ENCODE assay signal across 21 cellular contexts in the genomic region with DNA sequence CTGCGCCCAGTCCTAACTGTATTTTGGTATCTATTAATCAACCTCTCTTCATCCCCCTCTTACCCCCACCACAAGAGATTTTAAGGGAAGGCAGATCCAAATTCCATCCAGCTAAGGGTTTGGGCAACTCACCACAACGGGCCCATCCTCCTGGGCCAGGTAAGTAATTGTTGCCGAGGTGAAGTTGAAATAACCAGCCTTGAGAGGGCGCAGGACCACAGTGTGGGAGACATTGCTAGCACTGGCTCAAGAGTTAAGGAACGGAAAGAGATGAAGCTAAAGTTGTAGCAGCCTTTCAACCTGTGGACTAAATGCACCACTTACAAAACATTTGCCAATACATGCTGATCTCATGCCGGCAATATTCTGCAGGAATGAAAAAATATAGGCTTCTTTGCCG. TPM values are rescaled to one million over a fixed set of nuclear protein-coding genes. Genes with fewer than 3 reads are reported as not detected.
A peak's percentile ranks its signal among the peaks of the same experiment; 100 is the strongest.
DNase-seq lines count a peak whose midpoint lies in the region; ATAC-seq and TF ChIP-seq lines count a peak whose summit lies in the region.
"Had no signal": no experiment of that assay in that cellular context is flagged by ENCODE, and none has a peak within 500 bp of the region (broad histone marks: within the 10 kb centered on the region; RNA-seq: fewer than 3 reads in every experiment).

No MANE protein-coding gene starts in this region.

- H3K4me1 Mint-ChIP-seq in activated CD4-positive, alpha-beta memory T cell treated with anti-CD3 and anti-CD28 coated beads for 36 hours (ENCODE audit: low read depth): peaks cover 15% of the 10 kb centered on the region
- peaks cover 37% of the 10 kb centered on the region for H3K4me1 Mint-ChIP-seq in activated CD4-positive, alpha-beta memory T cell treated with anti-CD3 and anti-CD28 coated beads, Interleukin-2, amount 10 ng/mL, durations not matched to agents 7 days and 5 days
- H3K4me1 Mint-ChIP-seq in H9 (peaks cover 3% of the 10 kb centered on the region in 2 experiments), WTC11 (peaks cover 4% of the 10 kb centered on the region)
- peaks cover 26 to 40% (median 27%) of the 10 kb centered on the region in 3 donors for H3K4me1 Mint-ChIP-seq in CD8-positive, alpha-beta memory T cell

- no peak overlapping the region for H2AK5ac ChIP-seq in H9 (ENCODE audit: insufficient read length, low read length)

- peaks cover 4% of the 10 kb centered on the region; the same call in 1 of the 2 replicates for H3K79me2 ChIP-seq in H9 (ENCODE audit: insufficient read depth, low read length)

- intact Hi-C loops in activated CD4-positive, alpha-beta memory T cell treated with anti-CD3 and anti-CD28 coated beads for 36 hours (cut with micrococcal nuclease): no loop called here

- no peak overlapping the region for H2BK20ac ChIP-seq in H9 (ENCODE audit: low read depth, low read length, poor library complexity, severe bottlenecking)

- DNase-seq in activated CD4-positive, alpha-beta memory T cell treated with anti-CD3 and anti-CD28 coated beads for 36 hours: no peak
- DNase-seq in activated CD4-positive, alpha-beta memory T cell treated with anti-CD3 and anti-CD28 coated beads, Interleukin-2, amount 10 ng/mL, durations not matched to agents 7 days and 5 days: no peak
- DNase-seq in H9 (peak; percentile 46), WTC11 (ENCODE audit: low spot score) (no peak), iPS-NIHi7 (ENCODE audit: extremely low spot score) (peak; percentile 45), tibial nerve (ENCODE audit: low spot score in 2 of 2) (no peak)
- DNase-seq in CD8-positive, alpha-beta memory T cell: no peak
- DNase-seq: ACHN; CD4-positive, alpha-beta T cell; MG63; NCI-H1092; NCI-H1436; NCI-H187 treated with DMSO at 0.1 percent for 48 hours; NCI-H510A; Peyer's patch had no signal

- POLR2A ChIA-PET in activated CD4-positive, alpha-beta memory T cell treated with anti-CD3 and anti-CD28 coated beads for 36 hours (lab: Charles Lee): interaction anchor here (1.4 kb wide), 1 partner anchor 9 kb away, joined by 3 read pairs; no protein-coding TSS in a partner anchor
- POLR2A ChIA-PET in activated CD4-positive, alpha-beta memory T cell treated with anti-CD3 and anti-CD28 coated beads, Interleukin-2, amount 10 ng/mL, durations not matched to agents 7 days and 5 days (lab: Charles Lee): no interaction called here
- POLR2A ChIA-PET in WTC11 (lab: Charles Lee): no interaction called here
- POLR2A ChIA-PET in CD8-positive, alpha-beta memory T cell (lab: Charles Lee): no interaction called here

- no peak for TF ChIP-seq EP300 in tibial nerve (IDR thresholded peaks at IDR 0.05)

- TF ChIP-seq CTCF in H9 (conservative IDR thresholded peaks at IDR 0.05) (peak; percentile 47; the same call in 2 of the 3 replicates), WTC11 (IDR thresholded peaks at IDR 0.05) (no peak), tibial nerve (IDR thresholded peaks at IDR 0.05) (no peak)

- no peak overlapping the region for H4K8ac ChIP-seq in H9 (replicated peaks; ENCODE audit: insufficient read length, low read depth, low read length)

- H3K56ac ChIP-seq in H9 (ENCODE audit: insufficient read length, low read depth, low read length): no peak overlapping the region

- ATAC-seq in WTC11 (peak; percentile 70), HG03025 (IDR thresholded peaks at IDR 0.05; ENCODE audit: low FRiP score, unreplicated experiment) (no peak)

- H2BK120ac ChIP-seq in H9 (ENCODE audit: low read depth, low read length, poor library complexity, severe bottlenecking): no peak overlapping the region

- H3K27ac ChIP-seq in H9 (ENCODE audit: insufficient read length, low read depth, low read length) (no peak overlapping the region), tibial nerve (no peak overlapping the region)
- H3K27ac ChIP-seq in CD8-positive, alpha-beta memory T cell (ENCODE audit: low read depth, low read length): no peak overlapping the region
- H3K27ac ChIP-seq: 22Rv1, BLaER1, Peyer's patch, SJSA1 had no signal

- TF ChIP-seq POLR2A in tibial nerve (IDR thresholded peaks at IDR 0.05): no peak

- H3K27me3 ChIP-seq in H9 (ENCODE audit: insufficient read depth, low read length) (no peaks in the 10 kb centered on the region), tibial nerve (no peaks in the 10 kb centered on the region)
- H3K27me3 ChIP-seq in CD8-positive, alpha-beta memory T cell (ENCODE audit: insufficient read depth, low read length, poor library complexity, severe bottlenecking): no peaks in the 10 kb centered on the region
- H3K27me3 ChIP-seq: BLaER1, MG63, Peyer's patch, SJSA1 had no signal

- H3K27ac Mint-ChIP-seq in activated CD4-positive, alpha-beta memory T cell treated with anti-CD3 and anti-CD28 coated beads for 36 hours: peak overlapping the region; percentile 31
- H3K27ac Mint-ChIP-seq in activated CD4-positive, alpha-beta memory T cell treated with anti-CD3 and anti-CD28 coated beads, Interleukin-2, amount 10 ng/mL, durations not matched to agents 7 days and 5 days: no peak overlapping the region
- H3K27ac Mint-ChIP-seq in H9: 0 out of 7 replicates have a peak overlapping the region, but pooled peaks of 1 of the 3 experiments have one; percentile 58
- H3K27ac Mint-ChIP-seq in WTC11: no peak overlapping the region
- peak overlapping the region in 2 of 8 donors; percentile 38 to 66 for H3K27ac Mint-ChIP-seq in CD8-positive, alpha-beta memory T cell
- H3K27ac Mint-ChIP-seq: CD4-positive, alpha-beta T cell had no signal

- peaks cover 2% of the 10 kb centered on the region for H3K23me2 ChIP-seq in H9 (ENCODE audit: insufficient read length, low read depth, low read length, poor library complexity, severe bottlenecking)

- peaks cover 2% of the 10 kb centered on the region for H3K79me1 ChIP-seq in H9 (ENCODE audit: insufficient read depth, low read depth, low read length, poor library complexity, severe bottlenecking)

- no peak overlapping the region for H3K4ac ChIP-seq in H9 (ENCODE audit: low read depth, low read length)

- H3K4me3 ChIP-seq in CD8-positive, alpha-beta memory T cell (ENCODE audit: low read length): no peak overlapping the region
- H3K4me3 ChIP-seq in tibial nerve: no peak overlapping the region
- H3K4me3 ChIP-seq: BLaER1, MG63, Peyer's patch, SJSA1 had no signal

- no peak overlapping the region for H3K23ac ChIP-seq in H9 (ENCODE audit: insufficient read length, low read depth, low read length)

- H4K5ac ChIP-seq in H9 (ENCODE audit: insufficient read length, low read depth, low read length): no peak overlapping the region

- no peak overlapping the region for H3K18ac ChIP-seq in H9 (ENCODE audit: insufficient read length, low read depth, low read length)

- H3K14ac ChIP-seq in H9 (ENCODE audit: insufficient read depth, low read length): no peak overlapping the region

- H2BK15ac ChIP-seq in H9 (ENCODE audit: low read depth, low read length): no peak overlapping the region

- H3K4me1 ChIP-seq in H9 (ENCODE audit: insufficient read depth, low read length): peaks cover under 1% of the 10 kb centered on the region; the same call in 1 of the 2 replicates
- H3K4me1 ChIP-seq in CD8-positive, alpha-beta memory T cell (ENCODE audit: insufficient read depth, low read length): peaks cover 9% of the 10 kb centered on the region
- H3K4me1 ChIP-seq in tibial nerve: peaks cover 0 to 19% (median 4%) of the 10 kb centered on the region in 4 donors

- no peak overlapping the region for H3T11ph ChIP-seq in H9 (ENCODE audit: low read length)

- no peak overlapping the region for H3K9ac ChIP-seq in H9 (ENCODE audit: extremely low read depth, insufficient read length, low read length)
- H3K9ac ChIP-seq: BLaER1 had no signal

- H2AFZ ChIP-seq in H9 (ENCODE audit: low read length): no peak overlapping the region

- H2BK5ac ChIP-seq in H9 (ENCODE audit: insufficient read length, low read length): no peak overlapping the region

- H3K9me3 ChIP-seq in H9 (ENCODE audit: control insufficient read depth, low read depth, low read length) (no peaks in the 10 kb centered on the region), tibial nerve (no peaks in the 10 kb centered on the region)
- H3K9me3 ChIP-seq in CD8-positive, alpha-beta memory T cell (ENCODE audit: low read length): no peaks in the 10 kb centered on the region
- H3K9me3 ChIP-seq: BLaER1, MG63, Peyer's patch, SJSA1 had no signal

- no peak overlapping the region for H3K4me2 ChIP-seq in H9 (ENCODE audit: insufficient read depth, insufficient read length, low read length)
- H3K4me2 ChIP-seq: BLaER1 had no signal

- H3K36me3 Mint-ChIP-seq in activated CD4-positive, alpha-beta memory T cell treated with anti-CD3 and anti-CD28 coated beads for 36 hours: peaks cover 49% of the 10 kb centered on the region
- peaks cover 69% of the 10 kb centered on the region for H3K36me3 Mint-ChIP-seq in activated CD4-positive, alpha-beta memory T cell treated with anti-CD3 and anti-CD28 coated beads, Interleukin-2, amount 10 ng/mL, durations not matched to agents 7 days and 5 days (ENCODE audit: low read depth)
- H3K36me3 Mint-ChIP-seq in H9 (ENCODE audit: insufficient read depth in 1 of 3, low read depth in 3 of 3) (peaks cover 50 to 83% (median 73%) of the 10 kb centered on the region in 3 experiments; a peak in 6 of 7 replicates), WTC11 (peaks cover 69% of the 10 kb centered on the region)
- H3K36me3 Mint-ChIP-seq in CD8-positive, alpha-beta memory T cell: peaks cover 10 to 77% (median 24%) of the 10 kb centered on the region in 3 donors

- no peak overlapping the region for H4K91ac ChIP-seq in H9 (ENCODE audit: insufficient read length, low read depth, low read length)

- H3K36me3 ChIP-seq in CD8-positive, alpha-beta memory T cell (ENCODE audit: insufficient read depth, low read length): peaks cover 41% of the 10 kb centered on the region
- H3K36me3 ChIP-seq in tibial nerve: peaks cover 4 to 98% (median 14%) of the 10 kb centered on the region in 3 donors

- no peaks in the 10 kb centered on the region for H3K27me3 Mint-ChIP-seq in activated CD4-positive, alpha-beta memory T cell treated with anti-CD3 and anti-CD28 coated beads for 36 hours
- no peaks in the 10 kb centered on the region for H3K27me3 Mint-ChIP-seq in activated CD4-positive, alpha-beta memory T cell treated with anti-CD3 and anti-CD28 coated beads, Interleukin-2, amount 10 ng/mL, durations not matched to agents 7 days and 5 days
- H3K27me3 Mint-ChIP-seq in H9 (ENCODE audit: low read depth): no peaks in the 10 kb centered on the region
- H3K27me3 Mint-ChIP-seq in WTC11 (ENCODE audit: low read depth): no peaks in the 10 kb centered on the region
- no peaks in the 10 kb centered on the region for H3K27me3 Mint-ChIP-seq in CD8-positive, alpha-beta memory T cell
- H3K27me3 Mint-ChIP-seq: CD4-positive, alpha-beta T cell had no signal

- H2BK12ac ChIP-seq in H9 (ENCODE audit: insufficient read length, low read depth, low read length): no peak overlapping the region

- CTCF ChIA-PET in activated CD4-positive, alpha-beta memory T cell treated with anti-CD3 and anti-CD28 coated beads for 36 hours (lab: Charles Lee): no interaction called here
- CTCF ChIA-PET in activated CD4-positive, alpha-beta memory T cell treated with anti-CD3 and anti-CD28 coated beads, Interleukin-2, amount 10 ng/mL, durations not matched to agents 7 days and 5 days (lab: Charles Lee): interaction anchor here (1.7 kb wide), 1 partner anchor 52 kb away, joined by 4 read pairs; no protein-coding TSS in a partner anchor
- CTCF ChIA-PET in WTC11 (lab: Charles Lee): interaction anchor here (0.9 to 3.2 kb wide), 10 partner anchors 11 to 89 kb away, joined by 3 to 24 read pairs (median 5); a partner anchor contains a TSS
- CTCF ChIA-PET in CD8-positive, alpha-beta memory T cell (lab: Charles Lee): no interaction called here

- no peak overlapping the region for H3K4me3 Mint-ChIP-seq in activated CD4-positive, alpha-beta memory T cell treated with anti-CD3 and anti-CD28 coated beads for 36 hours
- no peak overlapping the region for H3K4me3 Mint-ChIP-seq in activated CD4-positive, alpha-beta memory T cell treated with anti-CD3 and anti-CD28 coated beads, Interleukin-2, amount 10 ng/mL, durations not matched to agents 7 days and 5 days
- no peak overlapping the region for H3K4me3 Mint-ChIP-seq in H9
- H3K4me3 Mint-ChIP-seq in WTC11: no peak overlapping the region
- no peak overlapping the region for H3K4me3 Mint-ChIP-seq in CD8-positive, alpha-beta memory T cell
- H3K4me3 Mint-ChIP-seq: CD4-positive, alpha-beta T cell had no signal

- H3K9me3 Mint-ChIP-seq in activated CD4-positive, alpha-beta memory T cell treated with anti-CD3 and anti-CD28 coated beads for 36 hours: no peaks in the 10 kb centered on the region
- H3K9me3 Mint-ChIP-seq in activated CD4-positive, alpha-beta memory T cell treated with anti-CD3 and anti-CD28 coated beads, Interleukin-2, amount 10 ng/mL, durations not matched to agents 7 days and 5 days: no peaks in the 10 kb centered on the region
- H3K9me3 Mint-ChIP-seq in H9: no peaks in the 10 kb centered on the region
- H3K9me3 Mint-ChIP-seq in WTC11: no peaks in the 10 kb centered on the region
- H3K9me3 Mint-ChIP-seq in CD8-positive, alpha-beta memory T cell: no peaks in the 10 kb centered on the region
- H3K9me3 Mint-ChIP-seq: CD4-positive, alpha-beta T cell had no signal

- H4K20me1 ChIP-seq in H9 (ENCODE audit: control insufficient read depth, insufficient read depth, insufficient read length): no peaks in the 10 kb centered on the region

- WGBS in H9 (ENCODE audit: extremely low coverage, insufficient read length, low lambda C conversion rate): no CpG with 5 or more reads among the region's 7 CpGs
- WGBS in tibial nerve, 2 donors: 90 to 91% methylated on average over 7 of the region's 7 CpGs

RNA-seq across cellular contexts. Expression of a gene that starts 5.9 kb away (rescaled TPM):
- total RNA-seq in activated CD4-positive, alpha-beta memory T cell treated with anti-CD3 and anti-CD28 coated beads for 36 hours: 100 to 1,000 TPM; 171 to 175 TPM
- 100 to 1,000 TPM; 262 to 268 TPM for total RNA-seq in activated CD4-positive, alpha-beta memory T cell treated with anti-CD3 and anti-CD28 coated beads, Interleukin-2, amount 10 ng/mL, durations not matched to agents 7 days and 5 days
- total RNA-seq in H9 (2021): 170 and 172 TPM in 2 replicates
- 172 to 175 TPM (median 174 TPM) in 3 replicates for total RNA-seq in WTC11 (2021)
- 100 to 1,000 TPM; 187 to 190 TPM for total RNA-seq in CD8-positive, alpha-beta memory T cell
- 380 TPM for polyA plus RNA-seq in CD8-positive, alpha-beta memory T cell
- 100 to 1,000 TPM; 172 to 236 (median 212) TPM for total RNA-seq in tibial nerve

RNA-seq across cellular contexts. Expression of a gene that starts 36.5 kb away (rescaled TPM):
- 100 to 1,000 TPM; 165 to 174 TPM for total RNA-seq in activated CD4-positive, alpha-beta memory T cell treated with anti-CD3 and anti-CD28 coated beads for 36 hours
- 100 to 1,000 TPM; 159 to 164 TPM for total RNA-seq in activated CD4-positive, alpha-beta memory T cell treated with anti-CD3 and anti-CD28 coated beads, Interleukin-2, amount 10 ng/mL, durations not matched to agents 7 days and 5 days
- total RNA-seq in H9 (2021): 103 and 111 TPM in 2 replicates
- total RNA-seq in WTC11 (2021): 60.0 to 69.5 TPM (median 66.2 TPM) in 3 replicates
- total RNA-seq in CD8-positive, alpha-beta memory T cell: 100 to 1,000 TPM; 168 to 176 TPM
- 18.8 TPM for polyA plus RNA-seq in CD8-positive, alpha-beta memory T cell
- total RNA-seq in tibial nerve: 100 to 1,000 TPM; 105 to 195 (median 153) TPM

RNA-seq across cellular contexts. Expression of a gene that starts 38.8 kb away (rescaled TPM):
- total RNA-seq in activated CD4-positive, alpha-beta memory T cell treated with anti-CD3 and anti-CD28 coated beads for 36 hours: 10 to 100 TPM; 32.7 to 32.9 TPM
- 10 to 100 TPM; 27.0 to 31.2 TPM for total RNA-seq in activated CD4-positive, alpha-beta memory T cell treated with anti-CD3 and anti-CD28 coated beads, Interleukin-2, amount 10 ng/mL, durations not matched to agents 7 days and 5 days
- total RNA-seq in H9 (2021) (45.6 and 49.4 TPM in 2 replicates), WTC11 (2021) (35.0 to 37.3 TPM (median 36.3 TPM) in 3 replicates), tibial nerve (10 to 100 TPM; 19.5 to 32.1 (median 22.8) TPM)
- 10 to 100 TPM; 59.4 to 61.9 TPM for total RNA-seq in CD8-positive, alpha-beta memory T cell
- polyA plus RNA-seq in CD8-positive, alpha-beta memory T cell: 15.6 TPM

RNA-seq across cellular contexts. Expression of a gene that starts 39.8 kb away (rescaled TPM):
- 10 to 100 TPM; 61.4 to 65.1 TPM for total RNA-seq in activated CD4-positive, alpha-beta memory T cell treated with anti-CD3 and anti-CD28 coated beads for 36 hours
- 10 to 100 TPM; 63.1 to 66.2 TPM for total RNA-seq in activated CD4-positive, alpha-beta memory T cell treated with anti-CD3 and anti-CD28 coated beads, Interleukin-2, amount 10 ng/mL, durations not matched to agents 7 days and 5 days
- total RNA-seq in H9 (2021) (50.6 and 55.0 TPM in 2 replicates), WTC11 (2021) (62.4 to 75.7 TPM (median 73.8 TPM) in 3 replicates), tibial nerve (10 to 100 TPM; 32.6 to 51.8 (median 47.8) TPM)
- 10 to 100 TPM; 61.9 to 67.4 TPM for total RNA-seq in CD8-positive, alpha-beta memory T cell
- 134 TPM for polyA plus RNA-seq in CD8-positive, alpha-beta memory T cell

RNA-seq across cellular contexts. Expression of a gene that starts 46.1 kb away (rescaled TPM):
- total RNA-seq in activated CD4-positive, alpha-beta memory T cell treated with anti-CD3 and anti-CD28 coated beads for 36 hours: under 1 TPM; 0.52 to 0.56 TPM
- under 1 TPM in 1 of 2 experiments, not detected in 1; 0.53 TPM for total RNA-seq in activated CD4-positive, alpha-beta memory T cell treated with anti-CD3 and anti-CD28 coated beads, Interleukin-2, amount 10 ng/mL, durations not matched to agents 7 days and 5 days
- total RNA-seq in H9 (2021) (42.8 and 43.1 TPM in 2 replicates), WTC11 (2021) (61.9 to 82.8 TPM (median 82.5 TPM) in 3 replicates), tibial nerve (not detected)
- not detected for total RNA-seq in CD8-positive, alpha-beta memory T cell
- 0.76 TPM for polyA plus RNA-seq in CD8-positive, alpha-beta memory T cell
- total RNA-seq: Daoy, LHCN-M2, SJSA1 had no signal

Comparison
In these comparisons a context has a peak if more than half of its experiments do, and no peak if none do; other contexts are left out.
1. CTCF ChIA-PET loops: an anchor here in activated CD4-positive, alpha-beta memory T cell treated with anti-CD3 and anti-CD28 coated beads, Interleukin-2, amount 10 ng/mL, durations not matched to agents 7 days and 5 days (1.7 kb wide) and WTC11 (0.9 to 3.2 kb wide); none called in activated CD4-positive, alpha-beta memory T cell treated with anti-CD3 and anti-CD28 coated beads for 36 hours and CD8-positive, alpha-beta memory T cell.
2. DNase-seq: peak in H9 (single experiment) and iPS-NIHi7 (single experiment); none in activated CD4-positive, alpha-beta memory T cell treated with anti-CD3 and anti-CD28 coated beads for 36 hours (single experiment), activated CD4-positive, alpha-beta memory T cell treated with anti-CD3 and anti-CD28 coated beads, Interleukin-2, amount 10 ng/mL, durations not matched to agents 7 days and 5 days (single experiment), WTC11 (single experiment), CD8-positive, alpha-beta memory T cell (0 of 5) and tibial nerve (0 of 2).